Comparison of ENCODE assay signal across 14 cellular contexts in genomic region chr3:119292666-119293065, GRCh38. TPM values are rescaled to one million over a fixed set of nuclear protein-coding genes. Genes with fewer than 3 reads are reported as not detected.
DNase-seq lines count a peak whose midpoint lies in the region; ATAC-seq and TF ChIP-seq lines count a peak whose summit lies in the region.
"Had no signal": no experiment of that assay in that cellular context is flagged by ENCODE, and none has a peak within 500 bp of the region (broad histone marks: within the 10 kb centered on the region; RNA-seq: fewer than 3 reads in every experiment).

No MANE protein-coding gene starts in this region.

- peak; percentile 20 for ATAC-seq in activated CD4-positive, alpha-beta T cell treated with anti-CD3 and anti-CD28 coated beads for 36 hours
- ATAC-seq in T-cell (replicated peaks in 1 of 4): no peak
- ATAC-seq in stimulated activated memory B cell treated with anti-CD40 and anti-IgM and Interleukin-4, amounts not matched to agents 10 μg/mL and 1 μg/mL and 100 μg/mL, for 72 hours: no peak
- ATAC-seq in omental fat pad (ENCODE audit: low FRiP score): no peak
- ATAC-seq: A549 had no signal

- no peaks in the 10 kb centered on the region for H3K36me3 ChIP-seq in effector memory CD4-positive, alpha-beta T cell (ENCODE audit: control insufficient read depth, insufficient read depth, low read length)
- H3K36me3 ChIP-seq: transverse colon had no signal

- H3K9me3 Mint-ChIP-seq in activated CD4-positive, alpha-beta T cell treated with anti-CD3 and anti-CD28 coated beads for 36 hours (ENCODE audit: low read depth): peaks cover 9% of the 10 kb centered on the region
- peaks cover 6 to 9% (median 8%) of the 10 kb centered on the region in 3 donors for H3K9me3 Mint-ChIP-seq in T-cell
- H3K9me3 Mint-ChIP-seq in stimulated activated memory B cell treated with anti-CD40 and anti-IgM and Interleukin-4, amounts not matched to agents 10 μg/mL and 1 μg/mL and 100 μg/mL, for 72 hours: peaks cover 4% of the 10 kb centered on the region

- H3K27ac Mint-ChIP-seq in activated CD4-positive, alpha-beta T cell treated with anti-CD3 and anti-CD28 coated beads for 36 hours: peak overlapping the region; percentile 93
- H3K27ac Mint-ChIP-seq in T-cell: peak overlapping the region; percentile 57 to 79
- H3K27ac Mint-ChIP-seq in stimulated activated memory B cell treated with anti-CD40 and anti-IgM and Interleukin-4, amounts not matched to agents 10 μg/mL and 1 μg/mL and 100 μg/mL, for 72 hours: peak overlapping the region; percentile 94

- peaks cover 30% of the 10 kb centered on the region for H3K4me1 ChIP-seq in effector memory CD4-positive, alpha-beta T cell (ENCODE audit: control insufficient read depth, insufficient read depth, low read length, poor library complexity, severe bottlenecking)

- intact Hi-C loops in activated CD4-positive, alpha-beta T cell treated with anti-CD3 and anti-CD28 coated beads for 36 hours (cut with DNase I, micrococcal nuclease): loop anchor here (5.0 to 10.0 kb wide), 6 partner anchors 60 to 1052 kb away; partner anchors contain the start of genes CFAP91 (in 1 of the 2), COX17 (in 1 of the 2), GSK3B (in 1 of the 2) and LRRC58 (in 1 of the 2)

- peak overlapping the region; percentile 98 for H3K27ac ChIP-seq in effector memory CD4-positive, alpha-beta T cell (ENCODE audit: insufficient read depth, low read length, poor library complexity, severe bottlenecking)
- H3K27ac ChIP-seq: A549, brain microvascular endothelial cell had no signal

- in situ Hi-C loops in GM13976 (cut with MboI; ENCODE audit: low sequenced_read_pairs, unreplicated experiment): loop anchor here (25.0 kb wide), 1 partner anchor 395 kb away; the partner anchor contains the start of gene COX17

- no peaks in the 10 kb centered on the region for H3K27me3 ChIP-seq in effector memory CD4-positive, alpha-beta T cell (replicated peaks; ENCODE audit: control insufficient read depth, insufficient read depth, low read length, poor library complexity, severe bottlenecking)
- H3K27me3 ChIP-seq: brain microvascular endothelial cell, transverse colon had no signal

- POLR2A ChIA-PET in activated CD4-positive, alpha-beta T cell treated with anti-CD3 and anti-CD28 coated beads for 36 hours (lab: Charles Lee): interaction anchor here (0.8 kb wide), 1 partner anchor 173 kb away, joined by 5 read pairs; no protein-coding TSS in a partner anchor
- POLR2A ChIA-PET in T-cell (lab: Charles Lee): no interaction called here

- no peak for TF ChIP-seq CTCF in GM13976 (IDR thresholded peaks at IDR 0.05; ENCODE audit: borderline replicate concordance, control extremely low read depth, extremely low read depth, insufficient read depth, missing control alignments)
- TF ChIP-seq CTCF in omental fat pad (IDR thresholded peaks at IDR 0.05): no peak

- CTCF ChIA-PET in activated CD4-positive, alpha-beta T cell treated with anti-CD3 and anti-CD28 coated beads for 36 hours (lab: Charles Lee): interaction anchor here (0.8 to 2.8 kb wide), 3 partner anchors 45 to 137 kb away, joined by 3 to 12 read pairs (median 7); partner anchors contain the start of gene B4GALT4
- CTCF ChIA-PET in T-cell (lab: Charles Lee): interaction anchor here (1.0 to 1.6 kb wide), 4 partner anchors 18 to 52 kb away, joined by 3 to 6 read pairs (median 4); no protein-coding TSS in a partner anchor

- DNase-seq in activated CD4-positive, alpha-beta T cell treated with anti-CD3 and anti-CD28 coated beads for 36 hours: peak; percentile 56
- DNase-seq in activated CD4-positive, alpha-beta T cell treated with anti-CD3 and anti-CD28 coated beads for 1 hour: no peak
- DNase-seq in T-cell (peak in 5 of 34 experiments; percentile 14 to 31 (median 20)), NCI-H2196 treated with DMSO at 0.1 percent for 48 hours (lab: John Stamatoyannopoulos, UW; ENCODE audit: unreplicated experiment) (no peak), GM13976 (ENCODE audit: low spot score) (no peak), omental fat pad (ENCODE audit: low spot score) (no peak)
- DNase-seq in effector memory CD4-positive, alpha-beta T cell: no peak
- DNase-seq: brain microvascular endothelial cell, IMR-90, NCI-H2227 treated with DMSO at 0.1 percent for 48 hours, SHP77 treated with DMSO at 0.1 percent for 48 hours, transverse colon had no signal

- no peak overlapping the region for H3K4me3 ChIP-seq in effector memory CD4-positive, alpha-beta T cell (ENCODE audit: insufficient read depth, low read depth, low read length, poor library complexity, severe bottlenecking)

- peaks cover 43% of the 10 kb centered on the region for H3K4me1 Mint-ChIP-seq in activated CD4-positive, alpha-beta T cell treated with anti-CD3 and anti-CD28 coated beads for 36 hours
- H3K4me1 Mint-ChIP-seq in T-cell: peaks cover 46 to 63% (median 60%) of the 10 kb centered on the region in 3 donors
- peaks cover 53% of the 10 kb centered on the region for H3K4me1 Mint-ChIP-seq in stimulated activated memory B cell treated with anti-CD40 and anti-IgM and Interleukin-4, amounts not matched to agents 10 μg/mL and 1 μg/mL and 100 μg/mL, for 72 hours

- H3K36me3 Mint-ChIP-seq in activated CD4-positive, alpha-beta T cell treated with anti-CD3 and anti-CD28 coated beads for 36 hours (ENCODE audit: low read depth): peaks cover 8% of the 10 kb centered on the region
- peaks cover 5% of the 10 kb centered on the region for H3K36me3 Mint-ChIP-seq in T-cell
- peaks cover 8% of the 10 kb centered on the region for H3K36me3 Mint-ChIP-seq in stimulated activated memory B cell treated with anti-CD40 and anti-IgM and Interleukin-4, amounts not matched to agents 10 μg/mL and 1 μg/mL and 100 μg/mL, for 72 hours

- H3K9me3 ChIP-seq in effector memory CD4-positive, alpha-beta T cell (ENCODE audit: control insufficient read depth, low read length): no peaks in the 10 kb centered on the region
- H3K9me3 ChIP-seq: transverse colon had no signal

- H3K4me3 Mint-ChIP-seq in activated CD4-positive, alpha-beta T cell treated with anti-CD3 and anti-CD28 coated beads for 36 hours: peak overlapping the region; percentile 82
- peak overlapping the region; percentile 85 to 93 (median 90) for H3K4me3 Mint-ChIP-seq in T-cell
- H3K4me3 Mint-ChIP-seq in stimulated activated memory B cell treated with anti-CD40 and anti-IgM and Interleukin-4, amounts not matched to agents 10 μg/mL and 1 μg/mL and 100 μg/mL, for 72 hours: peak overlapping the region; percentile 0

- H3K27me3 Mint-ChIP-seq in activated CD4-positive, alpha-beta T cell treated with anti-CD3 and anti-CD28 coated beads for 36 hours: no peaks in the 10 kb centered on the region
- H3K27me3 Mint-ChIP-seq in T-cell: no peaks in the 10 kb centered on the region
- H3K27me3 Mint-ChIP-seq in stimulated activated memory B cell treated with anti-CD40 and anti-IgM and Interleukin-4, amounts not matched to agents 10 μg/mL and 1 μg/mL and 100 μg/mL, for 72 hours: no peaks in the 10 kb centered on the region

RNA-seq across cellular contexts. Expression of gene ARHGAP31, which starts 1.5 kb away (rescaled TPM):
- total RNA-seq in activated CD4-positive, alpha-beta T cell treated with anti-CD3 and anti-CD28 coated beads for 36 hours: 1 to 10 TPM; 9.2 to 9.6 TPM
- total RNA-seq in T-cell (1 to 10 TPM; 2.7 to 5.1 (median 3.4) TPM), omental fat pad (10 to 100 TPM; 14.4 to 61.2 (median 36.6) TPM)

RNA-seq across cellular contexts. Expression of gene B4GALT4, which starts 52.0 kb away (rescaled TPM):
- 10 to 100 TPM; 16.6 to 16.7 TPM for total RNA-seq in activated CD4-positive, alpha-beta T cell treated with anti-CD3 and anti-CD28 coated beads for 36 hours
- 10 to 100 TPM; 14.0 to 33.7 (median 18.2) TPM for total RNA-seq in T-cell
- 10 to 100 TPM; 18.8 to 33.4 (median 25.9) TPM for total RNA-seq in omental fat pad

Comparison
In these comparisons a context has a peak if more than half of its experiments do, and no peak if none do; other contexts are left out.
1. H3K4me3 Mint-ChIP-seq: peak in every context shown above with its lines; median percentile 90 in T-cell; 82 in activated CD4-positive, alpha-beta T cell treated with anti-CD3 and anti-CD28 coated beads for 36 hours; 0 in stimulated activated memory B cell treated with anti-CD40 and anti-IgM and Interleukin-4, amounts not matched to agents 10 μg/mL and 1 μg/mL and 100 μg/mL, for 72 hours.